21 cellular contexts compared by ENCODE assay signal in genomic region chr1:180966310-180966709, GRCh38.
"Had no signal": no experiment of that assay in that cellular context is flagged by ENCODE, and none has a peak within 500 bp of the region (broad histone marks: within the 10 kb centered on the region; RNA-seq: fewer than 3 reads in every experiment).

No MANE protein-coding gene starts in this region.

- ATAC-seq: activated CD4-positive, alpha-beta T cell treated with anti-CD3 and anti-CD28 coated beads for 36 hours; left lobe of liver had no signal

- H3K4me3 Mint-ChIP-seq: activated CD4-positive, alpha-beta T cell treated with anti-CD3 and anti-CD28 coated beads for 36 hours; activated naive CD8-positive, alpha-beta T cell; mesothelial cell of epicardium; natural killer cell treated with Interleukin-12 subunit alpha and Interleukin-12 subunit beta and Interleukin-15 and Interleukin-18, amount 100 ng/mL, for 72 hours; stimulated activated naive CD8-positive, alpha-beta T cell treated with anti-CD3 and anti-CD28 coated beads, Interleukin-15, Interleukin-2, amounts not matched to agents 100 ng/mL and 50 ng/mL, for 24 hours had no signal

- DNase-seq: activated CD4-positive, alpha-beta T cell treated with anti-CD3 and anti-CD28 coated beads for 36 hours; activated CD4-positive, alpha-beta T cell treated with anti-CD3 and anti-CD28 coated beads, Interleukin-2, amount 50 U/mL, for 48 hours; activated effector memory CD4-positive, alpha-beta T cell treated with Interleukin-2 at 50 U/mL for 16 hours; activated T-cell treated with anti-CD3 and anti-CD28 coated beads for 4 hours; amygdala; caudate nucleus; head of caudate nucleus; kidney; nucleus accumbens; stimulated activated CD8-positive, alpha-beta memory T cell treated with anti-CD3 and anti-CD28 coated beads, Interleukin-4, amount 100 ng/mL, for 48 hours; T-helper 2 cell; transverse colon; WERI-Rb-1 had no signal

- H3K36me3 ChIP-seq: transverse colon, WERI-Rb-1 had no signal

- H3K9me3 Mint-ChIP-seq: mesothelial cell of epicardium; natural killer cell treated with Interleukin-12 subunit alpha and Interleukin-12 subunit beta and Interleukin-15 and Interleukin-18, amount 100 ng/mL, for 72 hours; stimulated activated naive CD8-positive, alpha-beta T cell treated with anti-CD3 and anti-CD28 coated beads, Interleukin-15, Interleukin-2, amounts not matched to agents 100 ng/mL and 50 ng/mL, for 24 hours had no signal

- H3K9me3 ChIP-seq: suprapubic skin, transverse colon, vagina had no signal

- H3K4me3 ChIP-seq: lung, suprapubic skin, transverse colon, vagina had no signal

- H3K27me3 ChIP-seq: suprapubic skin, transverse colon, vagina had no signal

- H3K27ac ChIP-seq: suprapubic skin, transverse colon, vagina, WERI-Rb-1 had no signal

- H3K27me3 Mint-ChIP-seq: activated CD4-positive, alpha-beta T cell treated with anti-CD3 and anti-CD28 coated beads for 36 hours; activated naive CD8-positive, alpha-beta T cell; natural killer cell treated with Interleukin-12 subunit alpha and Interleukin-12 subunit beta and Interleukin-15 and Interleukin-18, amount 100 ng/mL, for 72 hours; stimulated activated naive CD8-positive, alpha-beta T cell treated with anti-CD3 and anti-CD28 coated beads, Interleukin-15, Interleukin-2, amounts not matched to agents 100 ng/mL and 50 ng/mL, for 24 hours had no signal

- H3K27ac Mint-ChIP-seq: activated CD4-positive, alpha-beta T cell treated with anti-CD3 and anti-CD28 coated beads for 36 hours; activated naive CD8-positive, alpha-beta T cell; mesothelial cell of epicardium; stimulated activated naive CD8-positive, alpha-beta T cell treated with anti-CD3 and anti-CD28 coated beads, Interleukin-15, Interleukin-2, amounts not matched to agents 100 ng/mL and 50 ng/mL, for 24 hours had no signal
